In the genomic region with DNA sequence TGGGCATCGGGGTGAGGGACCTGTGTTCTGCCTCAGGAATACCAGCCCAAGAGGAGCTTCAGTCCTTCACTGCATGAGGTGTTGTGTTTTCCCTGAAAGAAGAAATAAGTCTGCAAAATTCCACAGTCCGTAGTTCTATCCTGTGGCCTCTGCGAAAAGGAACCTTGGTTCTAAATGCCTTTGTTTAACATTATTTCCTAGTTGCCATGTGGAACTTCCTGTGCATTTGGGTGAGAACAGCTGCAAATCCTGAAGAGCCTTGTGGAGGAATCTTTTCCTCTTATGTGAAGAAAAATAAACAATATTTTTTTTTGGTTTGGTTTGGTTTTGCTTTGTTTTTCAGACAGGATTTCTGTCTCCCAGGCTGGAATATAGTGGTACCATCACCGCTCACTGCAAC, we compare ENCODE assay signal across 21 cellular contexts. TPM values are rescaled to one million over a fixed set of nuclear protein-coding genes. Genes with fewer than 3 reads are reported as not detected.
"Had no signal": no experiment of that assay in that cellular context is flagged by ENCODE, and none has a peak within 500 bp of the region (broad histone marks: within the 10 kb centered on the region; RNA-seq: fewer than 3 reads in every experiment).

No MANE protein-coding gene starts in this region.

- H3K4me3 ChIP-seq: coronary artery, left ventricle myocardium inferior, neural progenitor cell, pancreas, transverse colon, vagina had no signal

- H3K4me1 Mint-ChIP-seq: neural progenitor cell had no signal

- H3K4me3 Mint-ChIP-seq: activated naive CD8-positive, alpha-beta T cell; brain; neural progenitor cell; stimulated activated naive B cell treated with anti-CD40 and anti-IgM and Interleukin-4, amounts not matched to agents 10 μg/mL and 1 μg/mL and 100 μg/mL, for 72 hours had no signal

- H3K36me3 Mint-ChIP-seq: activated naive CD8-positive, alpha-beta T cell had no signal

- H3K9me3 Mint-ChIP-seq: brain; neural progenitor cell; stimulated activated naive B cell treated with anti-CD40 and anti-IgM and Interleukin-4, amounts not matched to agents 10 μg/mL and 1 μg/mL and 100 μg/mL, for 72 hours had no signal

- H3K27ac Mint-ChIP-seq: neural progenitor cell had no signal

- H3K27me3 ChIP-seq: neural progenitor cell, pancreas, transverse colon, vagina had no signal

- H3K27me3 Mint-ChIP-seq: activated naive CD8-positive, alpha-beta T cell; brain; stimulated activated naive B cell treated with anti-CD40 and anti-IgM and Interleukin-4, amounts not matched to agents 10 μg/mL and 1 μg/mL and 100 μg/mL, for 72 hours had no signal

- ATAC-seq: pancreas; stimulated activated naive B cell treated with anti-CD40 and anti-IgM and Interleukin-4, amounts not matched to agents 10 μg/mL and 1 μg/mL and 100 μg/mL, for 72 hours had no signal

- H3K27ac ChIP-seq: neural progenitor cell, pancreas, vagina, WERI-Rb-1 had no signal

- H3K4me1 ChIP-seq: neural progenitor cell, pancreas had no signal

- H3K9me3 ChIP-seq: left ventricle myocardium inferior, pancreas, transverse colon, vagina had no signal

- DNase-seq: activated CD4-positive, alpha-beta T cell treated with anti-CD3 and anti-CD28 coated beads, Interleukin-2, amount 50 U/mL, for 1 hour; activated gamma-delta T cell; activated T-cell treated with anti-CD3 and anti-CD28 coated beads, Interleukin-2, amount 50 U/mL, for 1 hour; amniotic stem cell; central memory CD4-positive, alpha-beta T cell; effector CD4-positive, alpha-beta T cell; foreskin fibroblast; left ventricle myocardium inferior; pancreas; retina; stimulated activated CD4-positive, alpha-beta T cell treated with anti-CD3 and anti-CD28 coated beads, Interleukin-2, amount 100 ng/mL, for 48 hours; stimulated activated naive B cell treated with anti-CD40 and anti-IgM and Interleukin-4, amounts not matched to agents 10 μg/mL and 1 μg/mL and 100 μg/mL, for 72 hours; transverse colon; WERI-Rb-1 had no signal

- H3K36me3 ChIP-seq: neural progenitor cell, transverse colon, vagina, WERI-Rb-1 had no signal

RNA-seq across cellular contexts. Expression of gene NRN1L, which starts 18.1 kb away (rescaled TPM):
- total RNA-seq: mesenteric fat pad, vagina had no signal

RNA-seq across cellular contexts. Expression of gene CTRL, which starts 28.8 kb away (rescaled TPM):
- total RNA-seq: kidney epithelial cell had no signal
